28 cellular contexts compared by ENCODE assay signal in genomic region chr9:135410421-135410820, GRCh38.
"Had no signal": no experiment of that assay in that cellular context is flagged by ENCODE, and none has a peak within 500 bp of the region (broad histone marks: within the 10 kb centered on the region; RNA-seq: fewer than 3 reads in every experiment).

No MANE protein-coding gene starts in this region.

- H3K36me3 Mint-ChIP-seq: naive thymus-derived CD8-positive, alpha-beta T cell; stimulated activated effector memory CD8-positive, alpha-beta T cell treated with anti-CD3 and anti-CD28 coated beads, Interleukin-12 subunit alpha, Interleukin-12 subunit beta, amount 100 ng/mL, for 72 hours had no signal

- H3K9me3 Mint-ChIP-seq: nephron; neural crest cell; stimulated activated effector memory CD8-positive, alpha-beta T cell treated with anti-CD3 and anti-CD28 coated beads, Interleukin-12 subunit alpha, Interleukin-12 subunit beta, amount 100 ng/mL, for 72 hours; stimulated activated naive CD8-positive, alpha-beta T cell treated with anti-CD3 and anti-CD28 coated beads, Interleukin-15, Interleukin-2, amounts not matched to agents 100 ng/mL and 50 ng/mL, for 24 hours had no signal

- H3K27ac ChIP-seq: left lung, lower lobe of right lung, neutrophil, parathyroid adenoma, sigmoid colon, spleen, suprapubic skin, thoracic aorta, tibial artery, upper lobe of right lung had no signal

- H2AFZ ChIP-seq: parathyroid adenoma had no signal

- ATAC-seq: left colon; left lung; lower lobe of right lung; naive thymus-derived CD8-positive, alpha-beta T cell; right cardiac atrium; stimulated activated effector memory CD8-positive, alpha-beta T cell treated with anti-CD3 and anti-CD28 coated beads, Interleukin-12 subunit alpha, Interleukin-12 subunit beta, amount 100 ng/mL, for 72 hours; upper lobe of right lung had no signal

- H3K4me1 Mint-ChIP-seq: naive thymus-derived CD8-positive, alpha-beta T cell; nephron; neural crest cell; stimulated activated effector memory CD8-positive, alpha-beta T cell treated with anti-CD3 and anti-CD28 coated beads, Interleukin-12 subunit alpha, Interleukin-12 subunit beta, amount 100 ng/mL, for 72 hours had no signal

- H3K79me2 ChIP-seq: parathyroid adenoma had no signal

- DNase-seq: hippocampal formation; kidney; left lung; lower lobe of right lung; mammary epithelial cell; mesenchymal stem cell; naive thymus-derived CD8-positive, alpha-beta T cell; occipital lobe; retina; sigmoid colon; small intestine; stimulated activated CD4-positive, alpha-beta T cell treated with anti-CD3 and anti-CD28 coated beads, Interleukin-4, amount 100 ng/mL, for 24 hours; stimulated activated naive CD4-positive, alpha-beta T cell; trophoblast cell; upper lobe of right lung had no signal

- H3K27me3 ChIP-seq: upper lobe of right lung had no signal

- H3K9me3 ChIP-seq: left lung, lower lobe of right lung, neutrophil, sigmoid colon, suprapubic skin, thoracic aorta, tibial artery, upper lobe of right lung had no signal

- H3K27ac Mint-ChIP-seq: nephron; progenitor cell of endocrine pancreas; stimulated activated effector memory CD8-positive, alpha-beta T cell treated with anti-CD3 and anti-CD28 coated beads, Interleukin-12 subunit alpha, Interleukin-12 subunit beta, amount 100 ng/mL, for 72 hours; stimulated activated naive CD8-positive, alpha-beta T cell treated with anti-CD3 and anti-CD28 coated beads, Interleukin-15, Interleukin-2, amounts not matched to agents 100 ng/mL and 50 ng/mL, for 24 hours had no signal

- H3K4me3 Mint-ChIP-seq: naive thymus-derived CD8-positive, alpha-beta T cell; nephron; neural crest cell; stimulated activated effector memory CD8-positive, alpha-beta T cell treated with anti-CD3 and anti-CD28 coated beads, Interleukin-12 subunit alpha, Interleukin-12 subunit beta, amount 100 ng/mL, for 72 hours; stimulated activated naive CD8-positive, alpha-beta T cell treated with anti-CD3 and anti-CD28 coated beads, Interleukin-15, Interleukin-2, amounts not matched to agents 100 ng/mL and 50 ng/mL, for 24 hours had no signal

- H3K4me1 ChIP-seq: left lung, lower lobe of right lung, parathyroid adenoma, sigmoid colon, upper lobe of right lung had no signal

- H3K9ac ChIP-seq: parathyroid adenoma had no signal
